ENCODE assay signal across 36 cellular contexts in the genomic region with DNA sequence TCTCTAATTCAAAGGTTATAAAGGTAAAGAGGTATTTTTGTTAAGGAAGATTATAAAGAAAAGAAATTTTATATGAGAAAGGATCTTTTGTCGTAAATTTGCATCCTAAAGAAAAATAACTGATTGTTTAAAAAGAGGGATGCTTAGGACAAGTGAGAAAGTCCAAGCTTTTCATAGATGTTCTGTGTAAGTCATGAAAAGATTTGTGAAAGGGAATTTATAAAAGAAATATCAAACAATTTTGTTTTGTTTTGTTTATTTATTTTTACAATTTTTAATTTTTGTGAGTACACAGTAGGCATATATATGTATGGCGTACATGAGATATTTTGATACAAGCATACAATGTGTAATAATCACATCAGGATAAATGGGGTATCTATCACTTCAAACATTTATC.
"Had no signal": no experiment of that assay in that cellular context is flagged by ENCODE, and none has a peak within 500 bp of the region (broad histone marks: within the 10 kb centered on the region; RNA-seq: fewer than 3 reads in every experiment).

No MANE protein-coding gene starts in this region.

- H3K27ac Mint-ChIP-seq: activated CD4-positive, alpha-beta memory T cell treated with anti-CD3 and anti-CD28 coated beads, Interleukin-2, amount 10 ng/mL, durations not matched to agents 7 days and 5 days; activated CD4-positive, alpha-beta T cell treated with anti-CD3 and anti-CD28 coated beads for 36 hours; activated CD4-positive, alpha-beta T cell treated with anti-CD3 and anti-CD28 coated beads, Interleukin-2, amount 10 ng/mL, durations not matched to agents 7 days and 5 days; activated CD8-positive, alpha-beta memory T cell treated with anti-CD3 and anti-CD28 coated beads, Interleukin-2, amount 10 ng/mL, durations not matched to agents 7 days and 5 days; activated CD8-positive, alpha-beta T cell treated with anti-CD3 and anti-CD28 coated beads, Interleukin-2, amount 10 ng/mL, durations not matched to agents 7 days and 5 days; activated naive CD4-positive, alpha-beta T cell treated with anti-CD3 and anti-CD28 coated beads, Interleukin-2, amount 10 ng/mL, durations not matched to agents 7 days and 5 days; activated naive CD4-positive, alpha-beta T cell treated with anti-CD3 and anti-CD28 coated beads, Interleukin-2, amount 50 U/mL, for 24 hours; activated naive CD8-positive, alpha-beta T cell; activated naive CD8-positive, alpha-beta T cell treated with anti-CD3 and anti-CD28 coated beads, Interleukin-2, amount 10 ng/mL, durations not matched to agents 7 days and 5 days; activated naive CD8-positive, alpha-beta T cell treated with anti-CD3 and anti-CD28 coated beads, Interleukin-2, amount 50 U/mL, for 24 hours; activated T-cell treated with anti-CD3 and anti-CD28 coated beads, Interleukin-2, amount 50 U/mL, for 24 hours; activated T-helper 1 cell treated with anti-CD3 and anti-CD28 coated beads, Interleukin-12 subunit alpha, Interleukin-12 subunit beta, Interleukin-2, Interleukin-4 antibody, amounts not matched to agents 30 ng/mL and 10 ng/mL and 1 ng/mL, durations not matched to agents 14 hours and 24 hours and 36 hours; activated T-helper 17 cell treated with anti-CD3 and anti-CD28 coated beads, Interleukin-2, amount 50 U/mL, for 72 hours; brain; T-helper 1 cell treated with Interleukin-12 subunit alpha and Interleukin-12 subunit beta and Interleukin-4 antibody, amounts not matched to agents 30 μg/mL and 1 μg/mL, for 36 hours; T-helper 2 cell treated with Interferon-gamma antibody and Interleukin-4, amounts not matched to agents 5 μg/mL and 100 μg/mL, for 36 hours; WTC11 had no signal

- DNase-seq: activated CD4-positive, alpha-beta memory T cell treated with anti-CD3 and anti-CD28 coated beads, Interleukin-2, amount 10 ng/mL, durations not matched to agents 7 days and 5 days; activated CD4-positive, alpha-beta T cell treated with anti-CD3 and anti-CD28 coated beads for 1 hour; activated CD4-positive, alpha-beta T cell treated with anti-CD3 and anti-CD28 coated beads for 36 hours; activated CD4-positive, alpha-beta T cell treated with anti-CD3 and anti-CD28 coated beads for 48 hours; activated CD4-positive, alpha-beta T cell treated with anti-CD3 and anti-CD28 coated beads, Interleukin-2, amount 10 ng/mL, durations not matched to agents 7 days and 5 days; activated CD4-positive, alpha-beta T cell treated with anti-CD3 and anti-CD28 coated beads, Interleukin-2, amount 50 U/mL, for 48 hours; activated CD4-positive, CD25-positive, alpha-beta regulatory T cell; activated CD8-positive, alpha-beta memory T cell treated with anti-CD3 and anti-CD28 coated beads for 24 hours; activated CD8-positive, alpha-beta memory T cell treated with anti-CD3 and anti-CD28 coated beads, Interleukin-2, amount 10 ng/mL, durations not matched to agents 7 days and 5 days; activated CD8-positive, alpha-beta memory T cell treated with anti-CD3 and anti-CD28 coated beads, Interleukin-2, amount 50 U/mL, for 48 hours; activated CD8-positive, alpha-beta T cell treated with anti-CD3 and anti-CD28 coated beads, Interleukin-2, amount 10 ng/mL, durations not matched to agents 7 days and 5 days; activated effector memory CD4-positive, alpha-beta T cell treated with anti-CD3 and anti-CD28 coated beads, Interleukin-2, amount 50 U/mL, for 16 hours; activated naive CD4-positive, alpha-beta T cell treated with anti-CD3 and anti-CD28 coated beads, Interleukin-2, amount 10 ng/mL, durations not matched to agents 7 days and 5 days; activated naive CD4-positive, alpha-beta T cell treated with Interleukin-2 at 50 U/mL for 16 hours; activated naive CD8-positive, alpha-beta T cell treated with anti-CD3 and anti-CD28 coated beads, Interleukin-2, amount 10 ng/mL, durations not matched to agents 7 days and 5 days; activated naive CD8-positive, alpha-beta T cell treated with anti-CD3 and anti-CD28 coated beads, Interleukin-2, amount 50 U/mL, for 24 hours; activated T-cell treated with anti-CD3 and anti-CD28 coated beads, Interleukin-2, amount 50 U/mL, for 24 hours; activated T-cell treated with anti-CD3 and anti-CD28 coated beads, Interleukin-2, amount 50 U/mL, for 48 hours; amygdala; anterior cingulate cortex; caudate nucleus; T-helper 1 cell; T-helper 2 cell; T-helper 9 cell; WERI-Rb-1 had no signal

- H3K9me3 Mint-ChIP-seq: activated naive CD4-positive, alpha-beta T cell treated with anti-CD3 and anti-CD28 coated beads, Interleukin-2, amount 50 U/mL, for 24 hours; activated naive CD8-positive, alpha-beta T cell treated with anti-CD3 and anti-CD28 coated beads, Interleukin-2, amount 50 U/mL, for 24 hours; activated T-helper 17 cell treated with anti-CD3 and anti-CD28 coated beads, Interleukin-2, amount 50 U/mL, for 72 hours had no signal

- H3K27me3 Mint-ChIP-seq: activated CD4-positive, alpha-beta T cell treated with anti-CD3 and anti-CD28 coated beads for 36 hours; activated CD4-positive, alpha-beta T cell treated with anti-CD3 and anti-CD28 coated beads, Interleukin-2, amount 10 ng/mL, durations not matched to agents 7 days and 5 days; activated naive CD4-positive, alpha-beta T cell treated with anti-CD3 and anti-CD28 coated beads, Interleukin-2, amount 50 U/mL, for 24 hours; activated naive CD8-positive, alpha-beta T cell; activated naive CD8-positive, alpha-beta T cell treated with anti-CD3 and anti-CD28 coated beads, Interleukin-2, amount 50 U/mL, for 24 hours; activated T-cell treated with anti-CD3 and anti-CD28 coated beads, Interleukin-2, amount 50 U/mL, for 24 hours; activated T-helper 17 cell treated with anti-CD3 and anti-CD28 coated beads, Interleukin-2, amount 50 U/mL, for 72 hours had no signal

- H3K4me3 Mint-ChIP-seq: activated CD4-positive, alpha-beta memory T cell treated with anti-CD3 and anti-CD28 coated beads, Interleukin-2, amount 10 ng/mL, durations not matched to agents 7 days and 5 days; activated CD4-positive, alpha-beta T cell treated with anti-CD3 and anti-CD28 coated beads for 36 hours; activated CD4-positive, alpha-beta T cell treated with anti-CD3 and anti-CD28 coated beads, Interleukin-2, amount 10 ng/mL, durations not matched to agents 7 days and 5 days; activated CD8-positive, alpha-beta memory T cell treated with anti-CD3 and anti-CD28 coated beads, Interleukin-2, amount 10 ng/mL, durations not matched to agents 7 days and 5 days; activated CD8-positive, alpha-beta T cell treated with anti-CD3 and anti-CD28 coated beads, Interleukin-2, amount 10 ng/mL, durations not matched to agents 7 days and 5 days; activated naive CD4-positive, alpha-beta T cell treated with anti-CD3 and anti-CD28 coated beads, Interleukin-2, amount 10 ng/mL, durations not matched to agents 7 days and 5 days; activated naive CD4-positive, alpha-beta T cell treated with anti-CD3 and anti-CD28 coated beads, Interleukin-2, amount 50 U/mL, for 24 hours; activated naive CD8-positive, alpha-beta T cell; activated naive CD8-positive, alpha-beta T cell treated with anti-CD3 and anti-CD28 coated beads, Interleukin-2, amount 10 ng/mL, durations not matched to agents 7 days and 5 days; activated naive CD8-positive, alpha-beta T cell treated with anti-CD3 and anti-CD28 coated beads, Interleukin-2, amount 50 U/mL, for 24 hours; activated T-cell treated with anti-CD3 and anti-CD28 coated beads, Interleukin-2, amount 50 U/mL, for 24 hours; activated T-helper 1 cell treated with anti-CD3 and anti-CD28 coated beads, Interleukin-12 subunit alpha, Interleukin-12 subunit beta, Interleukin-2, Interleukin-4 antibody, amounts not matched to agents 30 ng/mL and 10 ng/mL and 1 ng/mL, durations not matched to agents 14 hours and 24 hours and 36 hours; activated T-helper 17 cell treated with anti-CD3 and anti-CD28 coated beads, Interleukin-2, amount 50 U/mL, for 72 hours; brain; T-helper 1 cell treated with Interleukin-12 subunit alpha and Interleukin-12 subunit beta and Interleukin-4 antibody, amounts not matched to agents 30 μg/mL and 1 μg/mL, for 36 hours; T-helper 2 cell treated with Interferon-gamma antibody and Interleukin-4, amounts not matched to agents 5 μg/mL and 100 μg/mL, for 36 hours; WTC11 had no signal

- H3K4me1 Mint-ChIP-seq: activated CD4-positive, alpha-beta memory T cell treated with anti-CD3 and anti-CD28 coated beads, Interleukin-2, amount 10 ng/mL, durations not matched to agents 7 days and 5 days; activated CD8-positive, alpha-beta memory T cell treated with anti-CD3 and anti-CD28 coated beads, Interleukin-2, amount 10 ng/mL, durations not matched to agents 7 days and 5 days; activated naive CD4-positive, alpha-beta T cell treated with anti-CD3 and anti-CD28 coated beads, Interleukin-2, amount 50 U/mL, for 24 hours; activated naive CD8-positive, alpha-beta T cell treated with anti-CD3 and anti-CD28 coated beads, Interleukin-2, amount 10 ng/mL, durations not matched to agents 7 days and 5 days; activated naive CD8-positive, alpha-beta T cell treated with anti-CD3 and anti-CD28 coated beads, Interleukin-2, amount 50 U/mL, for 24 hours; activated T-helper 17 cell treated with anti-CD3 and anti-CD28 coated beads, Interleukin-2, amount 50 U/mL, for 72 hours had no signal

- H3K36me3 Mint-ChIP-seq: activated naive CD4-positive, alpha-beta T cell treated with anti-CD3 and anti-CD28 coated beads, Interleukin-2, amount 10 ng/mL, durations not matched to agents 7 days and 5 days; activated naive CD4-positive, alpha-beta T cell treated with anti-CD3 and anti-CD28 coated beads, Interleukin-2, amount 50 U/mL, for 24 hours; brain had no signal

- FAIRE-seq: bronchial epithelial cell, colon had no signal

- ATAC-seq: activated CD4-positive, alpha-beta T cell treated with anti-CD3 and anti-CD28 coated beads for 36 hours; activated CD4-positive, CD25-positive, alpha-beta regulatory T cell treated with anti-CD3 and anti-CD28 coated beads, Interleukin-2, amount 50 U/mL, for 24 hours; activated CD8-positive, alpha-beta memory T cell treated with anti-CD3 and anti-CD28 coated beads, Interleukin-2, amount 10 ng/mL, durations not matched to agents 7 days and 5 days; activated CD8-positive, alpha-beta T cell treated with anti-CD3 and anti-CD28 coated beads, Interleukin-2, amount 10 ng/mL, durations not matched to agents 7 days and 5 days; activated naive CD8-positive, alpha-beta T cell treated with anti-CD3 and anti-CD28 coated beads, Interleukin-2, amount 50 U/mL, for 24 hours; activated T-helper 17 cell treated with anti-CD3 and anti-CD28 coated beads, Interleukin-2, amount 50 U/mL, for 72 hours; WTC11 had no signal
